Comparison of ENCODE assay signal across 8 cellular contexts in the genomic region with DNA sequence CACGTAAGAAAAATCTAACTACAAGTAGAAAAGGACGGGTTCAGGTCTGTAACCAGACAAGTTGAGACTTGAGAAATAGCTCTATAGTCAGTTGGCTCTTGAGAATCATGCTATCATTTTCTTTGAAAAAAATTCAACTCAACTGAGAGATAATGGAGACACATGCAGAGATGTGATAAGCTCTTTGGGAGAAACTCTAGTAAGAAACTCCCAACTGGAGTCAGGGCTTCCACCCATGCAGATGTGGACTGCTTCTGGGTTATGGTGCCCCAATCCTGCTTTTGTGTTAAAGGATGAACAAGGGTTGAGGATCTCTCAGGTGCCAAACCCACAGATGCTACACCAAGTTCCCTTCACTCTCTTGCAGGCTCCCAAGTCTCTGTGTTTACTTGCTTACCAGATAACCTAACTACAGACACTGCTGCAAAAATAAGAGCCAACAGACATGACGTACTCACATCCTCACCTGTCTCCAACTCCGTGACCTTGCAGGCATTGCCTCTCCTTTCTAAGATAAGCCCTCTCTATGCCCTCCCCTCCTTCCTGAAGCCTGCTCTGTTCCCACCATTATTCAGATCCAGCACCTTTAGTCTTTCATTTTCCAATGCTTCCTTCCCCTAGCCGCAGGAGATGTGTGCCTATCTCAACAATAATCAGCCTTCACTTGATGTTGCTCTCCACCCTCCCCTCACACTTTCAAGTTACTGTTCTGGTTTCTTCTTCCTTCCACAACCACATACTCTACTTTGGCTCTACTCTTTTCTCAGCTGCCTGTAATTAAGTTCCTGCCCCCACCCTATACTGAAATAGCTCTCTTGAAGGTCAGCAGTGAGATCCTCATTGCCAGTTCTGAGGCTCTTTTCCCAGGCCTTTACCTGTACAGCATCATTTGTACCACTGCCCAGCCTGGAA.
DNase-seq lines count a peak whose midpoint lies in the region; ATAC-seq and TF ChIP-seq lines count a peak whose summit lies in the region.
"Had no signal": no experiment of that assay in that cellular context is flagged by ENCODE, and none has a peak within 500 bp of the region (broad histone marks: within the 10 kb centered on the region; RNA-seq: fewer than 3 reads in every experiment).

No MANE protein-coding gene starts in this region.

- CTCF ChIA-PET in naive thymus-derived CD4-positive, alpha-beta T cell (lab: Charles Lee): interaction anchor here (0.6 to 1.4 kb wide), 5 partner anchors 14 to 977 kb away, joined by 3 to 4 read pairs (median 4); no protein-coding TSS in a partner anchor

- intact Hi-C loops in naive thymus-derived CD4-positive, alpha-beta T cell (cut with micrococcal nuclease): loop anchor here (1.0 to 10.0 kb wide), 11 partner anchors 17 to 947 kb away; a partner anchor contains a TSS

- H3K36me3 ChIP-seq in Peyer's patch (no peaks in the 10 kb centered on the region), MG63 (no peaks in the 10 kb centered on the region)
- no peaks in the 10 kb centered on the region for H3K36me3 ChIP-seq in naive thymus-derived CD4-positive, alpha-beta T cell (ENCODE audit: control insufficient read depth in 2 of 3, insufficient read depth in 3 of 3, low read length in 3 of 3)

- no peak for TF ChIP-seq CTCF in Peyer's patch (IDR thresholded peaks at IDR 0.05)

- in situ Hi-C loops in GM18951 (cut with MboI; ENCODE audit: low sequenced_read_pairs, unreplicated experiment): no loop called here

- TF ChIP-seq POLR2A in GM18951 (IDR thresholded peaks at IDR 0.05; ENCODE audit: extremely low read depth, insufficient read depth, insufficient read length): peak; percentile 36
- no peak for TF ChIP-seq POLR2A in Peyer's patch (IDR thresholded peaks at IDR 0.05)

- POLR2A ChIA-PET in naive thymus-derived CD4-positive, alpha-beta T cell (lab: Charles Lee): interaction anchor here (0.5 to 3.9 kb wide), 18 partner anchors 9 to 947 kb away, joined by 3 to 24 read pairs (median 4); a partner anchor contains a TSS

- H3K9me3 Mint-ChIP-seq in naive thymus-derived CD4-positive, alpha-beta T cell: peaks cover 0 to 4% (median 0%) of the 10 kb centered on the region in 11 donors

- H3K27me3 ChIP-seq in Peyer's patch: no peaks in the 10 kb centered on the region
- no peaks in the 10 kb centered on the region for H3K27me3 ChIP-seq in naive thymus-derived CD4-positive, alpha-beta T cell (ENCODE audit: control insufficient read depth in 2 of 2, insufficient read depth in 2 of 2, low read length in 2 of 2)
- no peaks in the 10 kb centered on the region for H3K27me3 ChIP-seq in MG63

- peak overlapping the region; percentile 88 to 98 (median 96) for H3K27ac Mint-ChIP-seq in naive thymus-derived CD4-positive, alpha-beta T cell

- peak overlapping the region; percentile 56 to 90 (median 80) for H3K4me3 Mint-ChIP-seq in naive thymus-derived CD4-positive, alpha-beta T cell

- H3K36me3 Mint-ChIP-seq in naive thymus-derived CD4-positive, alpha-beta T cell: peaks cover 0 to 19% (median 0%) of the 10 kb centered on the region in 5 donors

- peaks cover 56 to 86% (median 77%) of the 10 kb centered on the region in 7 donors for H3K4me1 Mint-ChIP-seq in naive thymus-derived CD4-positive, alpha-beta T cell

- peak; percentile 40 for ATAC-seq in HG02610 (IDR thresholded peaks at IDR 0.05; ENCODE audit: unreplicated experiment)
- ATAC-seq in naive thymus-derived CD4-positive, alpha-beta T cell: peak; percentile 86

- H3K9me3 ChIP-seq in Peyer's patch (no peaks in the 10 kb centered on the region), MG63 (no peaks in the 10 kb centered on the region)
- H3K9me3 ChIP-seq in naive thymus-derived CD4-positive, alpha-beta T cell (ENCODE audit: control insufficient read depth in 2 of 3, low read length in 3 of 3): no peaks in the 10 kb centered on the region

- no peak overlapping the region for H3K4me3 ChIP-seq in Peyer's patch
- peak overlapping the region; percentile 16 for H3K4me3 ChIP-seq in naive thymus-derived CD4-positive, alpha-beta T cell (ENCODE audit: low read length)
- H3K4me3 ChIP-seq in MG63: no peak overlapping the region

- peak overlapping the region; percentile 46 to 67 (median 56) for H3K27ac ChIP-seq in Peyer's patch
- H3K27ac ChIP-seq in naive thymus-derived CD4-positive, alpha-beta T cell (ENCODE audit: low read depth, low read length): peak overlapping the region; percentile 65

- DNase-seq in Peyer's patch (peak in 1 of 3 donors; percentile 63), NCI-H2196 treated with DMSO at 0.1 percent for 48 hours (lab: John Stamatoyannopoulos, UW; ENCODE audit: unreplicated experiment) (no peak), MG63 (no peak), GDM1 (lab: John Stamatoyannopoulos, UW) (no peak)
- peak in 8 of 9 donors; percentile 28 to 86 (median 78) for DNase-seq in naive thymus-derived CD4-positive, alpha-beta T cell
- DNase-seq: stimulated activated CD8-positive, alpha-beta memory T cell treated with anti-CD3 and anti-CD28 coated beads, Interleukin-4, amount 100 ng/mL, for 48 hours had no signal

- H3K4me1 ChIP-seq in Peyer's patch: peaks cover 0 to 10% (median 0%) of the 10 kb centered on the region in 4 donors
- H3K4me1 ChIP-seq in naive thymus-derived CD4-positive, alpha-beta T cell (ENCODE audit: control insufficient read depth in 2 of 2, insufficient read depth in 2 of 2, low read length in 2 of 2): peaks cover 65 to 72% of the 10 kb centered on the region in 2 donors

- no peaks in the 10 kb centered on the region for H3K27me3 Mint-ChIP-seq in naive thymus-derived CD4-positive, alpha-beta T cell

Comparison
In these comparisons a context has a peak if more than half of its experiments do, and no peak if none do; other contexts are left out.
1. DNase-seq: peak in naive thymus-derived CD4-positive, alpha-beta T cell (8 of 9); none in NCI-H2196 treated with DMSO at 0.1 percent for 48 hours (single experiment), MG63 (single experiment) and GDM1 (single experiment).